Comparison of ENCODE assay signal across 9 cellular contexts in the genomic region with DNA sequence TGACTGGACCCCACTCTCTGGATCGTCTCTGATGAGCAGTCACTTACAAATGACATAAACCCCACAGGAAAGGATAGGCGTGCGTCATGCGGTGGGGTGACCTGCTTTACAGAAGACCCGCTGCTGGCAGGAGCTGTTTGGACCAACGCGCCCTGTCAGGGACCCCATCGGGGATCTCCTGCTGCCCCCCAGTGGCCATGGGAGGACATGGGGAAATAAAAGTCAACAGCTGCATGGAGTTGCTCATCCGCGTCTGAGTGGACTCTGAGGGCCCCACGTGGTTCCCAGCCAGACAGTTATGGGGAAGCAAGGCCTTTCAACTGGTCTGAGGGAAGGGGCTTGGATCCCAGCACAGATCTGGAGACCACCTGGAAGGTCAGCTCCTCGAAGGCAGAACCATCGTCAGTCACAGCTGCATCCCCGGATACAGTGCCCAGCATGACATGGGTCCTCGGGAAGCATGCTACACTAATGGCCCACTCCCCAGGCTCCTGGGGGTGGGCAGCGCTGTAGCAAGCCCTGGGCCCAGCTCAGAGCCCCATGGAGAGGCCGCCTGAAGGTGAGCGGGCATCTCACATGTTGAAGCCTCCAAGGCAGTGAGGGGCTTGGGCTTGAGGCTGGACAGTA. TPM values are rescaled to one million over a fixed set of nuclear protein-coding genes. Genes with fewer than 3 reads are reported as not detected.
A peak's percentile ranks its signal among the peaks of the same experiment; 100 is the strongest.
DNase-seq lines count a peak whose midpoint lies in the region; ATAC-seq, FAIRE-seq and TF ChIP-seq lines count a peak whose summit lies in the region.
"Had no signal": no experiment of that assay in that cellular context is flagged by ENCODE, and none has a peak within 500 bp of the region (broad histone marks: within the 10 kb centered on the region; RNA-seq: fewer than 3 reads in every experiment).

No MANE protein-coding gene starts in this region.

- H3K79me2 ChIP-seq in H1 (ENCODE audit: control insufficient read depth in 1 of 2, insufficient read depth in 2 of 2, low read length in 2 of 2): no peaks in the 10 kb centered on the region

- TF ChIP-seq EP300 in H1 (IDR thresholded peaks at IDR 0.05; ENCODE audit: borderline replicate concordance in 1 of 2, low read depth in 2 of 2, low read length in 2 of 2): no peak

- no peak overlapping the region for H3K4ac ChIP-seq in H1 (replicated peaks; ENCODE audit: insufficient read length, low read depth, low read length)

- no peaks in the 10 kb centered on the region for H3K9me3 ChIP-seq in H1 (ENCODE audit: insufficient read depth in 2 of 2, low read depth in 1 of 2, low read length in 1 of 2)

- H4K91ac ChIP-seq in H1 (replicated peaks; ENCODE audit: insufficient read length, low read length): no peak overlapping the region

- peaks cover 0 to 3% (median 1%) of the 10 kb centered on the region in 4 experiments; a peak in 2 of 7 replicates for H3K4me1 ChIP-seq in H1 (replicated peaks in 1 of 4; ENCODE audit: control insufficient read depth in 3 of 4, insufficient read depth in 4 of 4, low read length in 3 of 4)

- no peak overlapping the region for H3K56ac ChIP-seq in H1 (replicated peaks; ENCODE audit: insufficient read length, low read depth, low read length)

- H2BK12ac ChIP-seq in H1 (ENCODE audit: low read depth, low read length): peak overlapping the region; percentile 1; the same call in 1 of the 2 replicates

- no peak overlapping the region for H2BK20ac ChIP-seq in H1 (ENCODE audit: low read length)

- no peak overlapping the region for H4K8ac ChIP-seq in H1 (ENCODE audit: extremely low read depth, insufficient read depth, low read length)

- H3K36me3 ChIP-seq in H1 (ENCODE audit: control insufficient read depth in 2 of 4, insufficient read depth in 4 of 4, low read length in 3 of 4): no peaks in the 10 kb centered on the region

- H3K18ac ChIP-seq in H1 (ENCODE audit: extremely low read depth, low read length): no peak overlapping the region

- no peak overlapping the region for H2AK5ac ChIP-seq in H1 (ENCODE audit: low read depth, low read length)

- H3K4me3 ChIP-seq in H1 (ENCODE audit: extremely low read depth in 1 of 4, insufficient read depth in 2 of 4, low read depth in 3 of 4, low read length in 4 of 4): no peak overlapping the region

- H3K23ac ChIP-seq in H1 (ENCODE audit: insufficient read length): no peak overlapping the region

- TF ChIP-seq RAD21 in H1 (IDR thresholded peaks at IDR 0.05 in 1 of 2, conservative IDR thresholded peaks at IDR 0.05 in 1 of 2; ENCODE audit: low read depth in 2 of 2, low read length in 2 of 2): peak; percentile 97 to 98

- no peaks in the 10 kb centered on the region; the same call in 1 of the 2 replicates for H3K23me2 ChIP-seq in H1 (ENCODE audit: low read depth, low read length)

- FAIRE-seq in H1 (lab: Jason Lieb, UNC): peak; percentile 84
- FAIRE-seq: colon had no signal

- peak overlapping the region; percentile 92; the same call in 1 of the 2 replicates for H2BK15ac ChIP-seq in H1 (ENCODE audit: low read length)

- no peak overlapping the region for H2BK5ac ChIP-seq in H1 (ENCODE audit: low read depth, low read length)

- DNase-seq in Daoy (ENCODE audit: low read depth) (peak; percentile 82), NOMO-1 (lab: John Stamatoyannopoulos, UW; ENCODE audit: unreplicated experiment in 2 of 2) (peak; percentile 74), H1 (ENCODE audit: low read depth in 1 of 2, low spot score in 2 of 2) (peak; percentile 65 to 95), midbrain (lab: John Stamatoyannopoulos, UW) (peak; percentile 79)
- DNase-seq in activated CD8-positive, alpha-beta memory T cell treated with anti-CD3 and anti-CD28 coated beads for 24 hours: peak; percentile 91
- DNase-seq in stimulated activated CD8-positive, alpha-beta memory T cell treated with anti-CD3 and anti-CD28 coated beads, Interleukin-15, amount 100 ng/mL, for 48 hours (ENCODE audit: low read depth in 2 of 2): peak; percentile 70

- 34% methylated on average over 18 of the region's 18 CpGs; no CpG with 5 or more reads in 1 of the 2 experiments for WGBS in H1 (ENCODE audit: extremely low coverage in 1 of 2, insufficient coverage in 1 of 2, insufficient read length in 1 of 2, insufficient replicate concordance in 2 of 2, low coverage in 1 of 2, low lambda C conversion rate in 2 of 2, missing lambda C conversion rate in 1 of 2), 2 experiments

- POLR2A ChIA-PET in H1 (lab: Charles Lee; ENCODE audit: partially characterized antibody): interaction anchor here (0.7 to 1.5 kb wide), 4 partner anchors 9 to 60 kb away, joined by 3 read pairs; no protein-coding TSS in a partner anchor

- H3K27me3 ChIP-seq in H1 (replicated peaks in 1 of 4; ENCODE audit: control insufficient read depth in 3 of 4, extremely low read depth in 1 of 4, insufficient read depth in 3 of 4, low read length in 3 of 4): no peaks in the 10 kb centered on the region; a peak in 2 of 7 replicates

- H3K4me2 ChIP-seq in H1 (ENCODE audit: insufficient read depth in 1 of 2, low read depth in 2 of 2, low read length in 2 of 2): peak overlapping the region in 1 of 2 experiments; percentile 54; a peak in 2 of 4 replicates

- H2AFZ ChIP-seq in H1 (ENCODE audit: low read length): peak overlapping the region; percentile 81; the same call in 1 of the 2 replicates

- CTCF ChIA-PET in H1 (lab: Charles Lee; ENCODE audit: partially characterized antibody): interaction anchor here (0.5 to 2.4 kb wide), 51 partner anchors 9 to 592 kb away, joined by 3 to 28 read pairs (median 4); a partner anchor contains a TSS

- TF ChIP-seq CTCF in H1 (IDR thresholded peaks at IDR 0.05; ENCODE audit: control extremely low read depth in 1 of 3, insufficient read depth in 1 of 3, low read depth in 1 of 3, low read length in 3 of 3): peak in 2 of 3 experiments; percentile 88 to 97; a peak in 3 of 4 replicates

- peak; percentile 69 for ATAC-seq in HG03460 (IDR thresholded peaks at IDR 0.05; ENCODE audit: unreplicated experiment)
- ATAC-seq in HG03439 (IDR thresholded peaks at IDR 0.05; ENCODE audit: unreplicated experiment): no peak

- H4K5ac ChIP-seq in H1 (ENCODE audit: insufficient read length, low read depth, low read length): no peak overlapping the region

- no peak overlapping the region for H2BK120ac ChIP-seq in H1 (replicated peaks; ENCODE audit: low read depth, low read length)

- no peak overlapping the region for H3K27ac ChIP-seq in H1 (ENCODE audit: low read depth, low read length)

- no peak overlapping the region for H3K9ac ChIP-seq in H1 (replicated peaks in 1 of 4; ENCODE audit: extremely low read depth in 1 of 4, low read depth in 3 of 4, low read length in 3 of 4)

- no peak for TF ChIP-seq POLR2A in H1 (IDR thresholded peaks at IDR 0.05; ENCODE audit: control extremely low read depth in 1 of 2, low read depth in 2 of 2, low read length in 2 of 2)

- H3K79me1 ChIP-seq in H1 (ENCODE audit: low read depth, low read length): no peaks in the 10 kb centered on the region; the same call in 1 of the 2 replicates

- peaks cover 0 to 5% of the 10 kb centered on the region in 2 experiments for H4K20me1 ChIP-seq in H1 (replicated peaks in 1 of 2; ENCODE audit: control insufficient read depth in 1 of 2, insufficient read depth in 2 of 2, low read length in 2 of 2)

- H3K14ac ChIP-seq in H1 (ENCODE audit: insufficient read length): no peak overlapping the region

TF ChIP-seq in H1, 55 proteins besides CTCF, POLR2A, EP300 and RAD21 (continues in another document):
- TF ChIP-seq RBBP5 (IDR thresholded peaks at IDR 0.05; ENCODE audit: borderline replicate concordance, low read depth, low read length) (no peak), NANOG (IDR thresholded peaks at IDR 0.05; ENCODE audit: insufficient read depth, low read depth, low read length, poor library complexity, severe bottlenecking) (no peak), ZNF274 (IDR thresholded peaks at IDR 0.05; ENCODE audit: borderline replicate concordance, extremely low read depth, low read length) (no peak), CHD1 (IDR thresholded peaks at IDR 0.05; ENCODE audit: low read depth, low read length) (no peak), RNF2 (IDR thresholded peaks at IDR 0.05; ENCODE audit: borderline replicate concordance, low read depth, low read length, missing control alignments, poor library complexity, severe bottlenecking) (no peak), SP2 (IDR thresholded peaks at IDR 0.05; ENCODE audit: low read length) (no peak), CBX5 (IDR thresholded peaks at IDR 0.05; ENCODE audit: low read depth, low read length) (no peak), HDAC6 (IDR thresholded peaks at IDR 0.05; ENCODE audit: low read depth, low read length) (no peak), JUND (IDR thresholded peaks at IDR 0.05; ENCODE audit: low read length) (0 out of 2 replicates have a peak, but pooled peaks have one; percentile 15), FOSL1 (IDR thresholded peaks at IDR 0.05; ENCODE audit: insufficient read depth, low read depth, low read length) (no peak), ASH2L (IDR thresholded peaks at IDR 0.05; ENCODE audit: low read length) (no peak), NRF1 (IDR thresholded peaks at IDR 0.05; ENCODE audit: low read depth, low read length) (no peak), SP4 (IDR thresholded peaks at IDR 0.05; ENCODE audit: low read length) (no peak), RXRA (IDR thresholded peaks at IDR 0.05; ENCODE audit: insufficient read depth, low read depth, low read length) (no peak)

RNA-seq across cellular contexts. Expression of a gene that starts 32.1 kb away (rescaled TPM):
- not detected in 2 replicates for total RNA-seq in Daoy (2014; rRNA removed; shearing (Covaris generic))
- total RNA-seq in H1 (2021; fragmentation: NEBNext Ultra II Directional; extraction: Animal tissue kit (Norgen Biotek cat#: 25700)): 0.21 and 1.5 TPM in 2 replicates
- 0.57 and 1.9 TPM in 2 replicates for polyA plus RNA-seq in H1 (2011; rRNA removed)
- 0.89 TPM for polyA plus RNA-seq in H1 (2011; cell fraction: cytosol; rRNA removed)
- polyA plus RNA-seq in H1 (2011; cell fraction: nucleus; rRNA removed): 3.4 TPM
- polyA plus RNA-seq in H1 (2012, experiment 1 of 2): 0.27 to 1.1 TPM (median 0.67 TPM) in 4 replicates
- polyA plus RNA-seq in H1 (2012, experiment 2 of 2): 0.54 TPM
- 0.63 TPM for polyA plus RNA-seq in H1 (2013, experiment 1 of 2)
- 0.79 TPM for polyA plus RNA-seq in H1 (2013, experiment 2 of 2)
- polyA minus RNA-seq in H1 (2011; rRNA and poly(A)+ RNA removed): 0.73 and 0.88 TPM in 2 replicates
- polyA minus RNA-seq in H1 (2011; cell fraction: cytosol; rRNA and poly(A)+ RNA removed): not detected
- polyA minus RNA-seq in H1 (2011; cell fraction: nucleus; rRNA and poly(A)+ RNA removed): 2.3 TPM

RNA-seq across cellular contexts. Expression of a gene that starts 46.4 kb away (rescaled TPM):
- not detected in 2 replicates for total RNA-seq in Daoy (2014; rRNA removed; shearing (Covaris generic))
- not detected in 2 replicates for total RNA-seq in H1 (2021; fragmentation: NEBNext Ultra II Directional; extraction: Animal tissue kit (Norgen Biotek cat#: 25700))
- 0.06 TPM in 1 of 2 replicates, not detected in the other for polyA plus RNA-seq in H1 (2011; rRNA removed)
- polyA plus RNA-seq in H1 (2011; cell fraction: cytosol; rRNA removed): 0.10 TPM
- not detected for polyA plus RNA-seq in H1 (2011; cell fraction: nucleus; rRNA removed)
- 0.19 to 0.27 TPM in 2 of 4 replicates, not detected in the others for polyA plus RNA-seq in H1 (2012, experiment 1 of 2)
- polyA plus RNA-seq in H1 (2012, experiment 2 of 2): 0.33 TPM
- 0.08 TPM for polyA plus RNA-seq in H1 (2013, experiment 1 of 2)
- not detected for polyA plus RNA-seq in H1 (2013, experiment 2 of 2)
- polyA minus RNA-seq in H1 (2011; rRNA and poly(A)+ RNA removed): not detected in 2 replicates
- not detected for polyA minus RNA-seq in H1 (2011; cell fraction: cytosol; rRNA and poly(A)+ RNA removed)
- not detected for polyA minus RNA-seq in H1 (2011; cell fraction: nucleus; rRNA and poly(A)+ RNA removed)
